In genomic region chr5:150121448-150122157, GRCh38 we compare ENCODE assay signal across 25 cellular contexts. TPM values are rescaled to one million over a fixed set of nuclear protein-coding genes. Genes with fewer than 3 reads are reported as not detected.
DNase-seq lines count a peak whose midpoint lies in the region; ATAC-seq and TF ChIP-seq lines count a peak whose summit lies in the region.
"Had no signal": no experiment of that assay in that cellular context is flagged by ENCODE, and none has a peak within 500 bp of the region (broad histone marks: within the 10 kb centered on the region; RNA-seq: fewer than 3 reads in every experiment).

No MANE protein-coding gene starts in this region.

- H3K4me1 Mint-ChIP-seq in MCF 10A (ENCODE audit: insufficient read depth, unreplicated experiment) = peaks cover 14% of the 10 kb centered on the region
- H3K4me1 Mint-ChIP-seq: T-cell had no signal

- no peaks in the 10 kb centered on the region for H3K36me3 Mint-ChIP-seq in MCF 10A (ENCODE audit: insufficient read depth, unreplicated experiment)
- H3K36me3 Mint-ChIP-seq: T-cell had no signal

- in situ Hi-C loops in mammary epithelial cell (cut with MboI; ENCODE audit: low sequenced_read_pairs in 2 of 2) = no loop called here
- in situ Hi-C loops in transverse colon (cut with MboI; ENCODE audit: low pct_ligation_motif_present in 1 of 4, low pct_unique_long_range_greater_than_20kb in 1 of 4, low sequenced_read_pairs in 3 of 4) = loop anchor here in 1 of 4 donors (25.0 kb wide), 1 partner anchor 284 kb away; no protein-coding TSS in a partner anchor

- no peak overlapping the region for H3K4me3 Mint-ChIP-seq in MCF 10A (ENCODE audit: unreplicated experiment)
- H3K4me3 Mint-ChIP-seq: activated CD4-positive, alpha-beta T cell treated with anti-CD3 and anti-CD28 coated beads, Interleukin-2, amount 10 ng/mL, durations not matched to agents 24 days and 14 days; T-cell had no signal

- H3K27ac Mint-ChIP-seq in MCF 10A (ENCODE audit: low read depth, unreplicated experiment) = peak overlapping the region; percentile 2
- H3K27ac Mint-ChIP-seq: activated CD4-positive, alpha-beta T cell treated with anti-CD3 and anti-CD28 coated beads, Interleukin-2, amount 10 ng/mL, durations not matched to agents 24 days and 14 days; T-cell had no signal

- H4K20me1 ChIP-seq in mammary epithelial cell (ENCODE audit: insufficient read depth, low read length) = no peaks in the 10 kb centered on the region

- H3K4me3 ChIP-seq in mammary epithelial cell (replicated peaks in 1 of 3; ENCODE audit: insufficient read depth in 1 of 3, low read depth in 2 of 3, low read length in 3 of 3) (no peak overlapping the region), adipocyte (ENCODE audit: low read length) (no peak overlapping the region), right lobe of liver (no peak overlapping the region), transverse colon (no peak overlapping the region)
- H3K4me3 ChIP-seq: breast epithelium, prostate gland had no signal

- H3K9ac ChIP-seq in mammary epithelial cell (ENCODE audit: insufficient read depth, low read length) (no peak overlapping the region), adipocyte (ENCODE audit: low read length) (peak overlapping the region; percentile 4)

- no peak overlapping the region for H2AFZ ChIP-seq in mammary epithelial cell (ENCODE audit: low read depth, low read length)

- ATAC-seq in right lobe of liver (peak in 1 of 4 donors; percentile 29), GM19452 (IDR thresholded peaks at IDR 0.05; ENCODE audit: unreplicated experiment) (no peak)

- DNase-seq in MCF 10A (ENCODE audit: unreplicated experiment) (no peak), mammary epithelial cell (no peak), adipocyte (ENCODE audit: low read depth) (no peak), right lobe of liver (peak in 2 of 3 donors; percentile 30 to 42), transverse colon (no peak), NOMO-1 (lab: John Stamatoyannopoulos, UW; ENCODE audit: unreplicated experiment in 2 of 2) (no peak), NCI-H82 (lab: John Stamatoyannopoulos, UW) (no peak)
- DNase-seq: activated effector memory CD4-positive, alpha-beta T cell treated with Interleukin-2 at 50 U/mL for 16 hours; C1 segment of cervical spinal cord; kidney glomerular epithelial cell; NCI-H187 treated with DMSO at 0.1 percent for 48 hours; NCI-H2227 treated with DMSO at 0.1 percent for 48 hours; NCI-H748 treated with DMSO at 0.1 percent for 48 hours; SHP77 treated with DMSO at 0.1 percent for 48 hours; stimulated activated CD4-positive, alpha-beta T cell treated with anti-CD3 and anti-CD28 coated beads, Interleukin-4, amount 100 ng/mL, for 24 hours; T-cell had no signal

- intact Hi-C loops in MCF 10A (cut with micrococcal nuclease) = loop anchor here (1.0 to 5.0 kb wide), 3 partner anchors 85 to 284 kb away; no protein-coding TSS in a partner anchor
- intact Hi-C loops in mammary epithelial cell (cut with micrococcal nuclease) = loop anchor here (2.0 kb wide), 2 partner anchors 121 to 285 kb away; partner anchors contain the start of genes HMGXB3 and TIGD6
- intact Hi-C loops in right lobe of liver (cut with DNase I) = no loop called here
- intact Hi-C loops in transverse colon (cut with DNase I; ENCODE audit: low total_unique reads) = no loop called here

- no peak for TF ChIP-seq EP300 in transverse colon (IDR thresholded peaks at IDR 0.05; ENCODE audit: low read depth)

- no peaks in the 10 kb centered on the region for H3K27me3 ChIP-seq in mammary epithelial cell (ENCODE audit: insufficient read depth, low read length)
- H3K27me3 ChIP-seq in adipocyte (replicated peaks; ENCODE audit: control insufficient read depth, insufficient read depth, low read length) = no peaks in the 10 kb centered on the region
- H3K27me3 ChIP-seq in right lobe of liver = no peaks in the 10 kb centered on the region
- no peaks in the 10 kb centered on the region for H3K27me3 ChIP-seq in transverse colon
- H3K27me3 ChIP-seq: breast epithelium had no signal

- no peaks in the 10 kb centered on the region for H3K27me3 Mint-ChIP-seq in MCF 10A (ENCODE audit: insufficient read depth, unreplicated experiment)
- H3K27me3 Mint-ChIP-seq: activated CD4-positive, alpha-beta T cell treated with anti-CD3 and anti-CD28 coated beads, Interleukin-2, amount 10 ng/mL, durations not matched to agents 24 days and 14 days; T-cell had no signal

- H3K27ac ChIP-seq in mammary epithelial cell (ENCODE audit: insufficient read depth, low read depth, low read length) (no peak overlapping the region), right lobe of liver (no peak overlapping the region), transverse colon (peak overlapping the region in 3 of 4 donors; percentile 20 to 35 (median 20))
- H3K27ac ChIP-seq: prostate gland had no signal

- BruUV-seq in MCF 10A (replicated peaks; lab: Mats Ljungman, UMichigan) (no TSS peak), mammary epithelial cell (replicated peaks; lab: Mats Ljungman, UMichigan) (no TSS peak)

- no peaks in the 10 kb centered on the region for H3K9me3 ChIP-seq in mammary epithelial cell (replicated peaks; ENCODE audit: insufficient read depth, low read length)
- no peaks in the 10 kb centered on the region for H3K9me3 ChIP-seq in adipocyte (ENCODE audit: control insufficient read depth, low read length)
- no peaks in the 10 kb centered on the region for H3K9me3 ChIP-seq in right lobe of liver
- H3K9me3 ChIP-seq in transverse colon = no peaks in the 10 kb centered on the region
- H3K9me3 ChIP-seq: breast epithelium, prostate gland had no signal

- WGBS in mammary epithelial cell (ENCODE audit: low coverage, missing lambda C conversion rate) = 93% methylated on average over 11 of the region's 14 CpGs
- WGBS in right lobe of liver (ENCODE audit: insufficient coverage, low coverage, low lambda C conversion rate, missing lambda C conversion rate) = no CpG with 5 or more reads among the region's 14 CpGs
- 87% methylated on average over 14 of the region's 14 CpGs; no CpG with 5 or more reads in 1 of the 2 donors for WGBS in transverse colon (ENCODE audit: low coverage in 1 of 2), 2 donors

- TF ChIP-seq CTCF in MCF 10A (IDR thresholded peaks at IDR 0.05; ENCODE audit: unreplicated experiment) (no peak), mammary epithelial cell (conservative IDR thresholded peaks at IDR 0.05 in 1 of 2, IDR thresholded peaks at IDR 0.05 in 1 of 2; ENCODE audit: extremely low read depth in 1 of 2, insufficient read depth in 1 of 2, low read depth in 1 of 2, low read length in 2 of 2) (no peak), right lobe of liver (IDR thresholded peaks at IDR 0.05) (no peak), transverse colon (IDR thresholded peaks at IDR 0.05) (no peak)

- H3K4me2 ChIP-seq in mammary epithelial cell (ENCODE audit: insufficient read depth, low read depth, low read length) = no peak overlapping the region

- no peaks in the 10 kb centered on the region for H3K79me2 ChIP-seq in mammary epithelial cell (ENCODE audit: insufficient read depth, low read length)

- no peak for TF ChIP-seq POLR2A in right lobe of liver (IDR thresholded peaks at IDR 0.05)
- TF ChIP-seq POLR2A in transverse colon (IDR thresholded peaks at IDR 0.05) = no peak

- dilution Hi-C loops in mammary epithelial cell (cut with HindIII; ENCODE audit: low sequenced_read_pairs) = no loop called here

- POLR2A ChIA-PET in MCF 10A (lab: Yijun Ruan, JAX) = interaction anchor here (1.0 to 2.3 kb wide), 4 partner anchors 9 to 81 kb away, joined by 3 to 6 read pairs (median 5); no protein-coding TSS in a partner anchor

- H3K4me1 ChIP-seq in mammary epithelial cell (ENCODE audit: insufficient read depth, low read length) = peaks cover 12% of the 10 kb centered on the region
- H3K4me1 ChIP-seq in adipocyte (ENCODE audit: control insufficient read depth, insufficient read depth, low read length) = peaks cover 15% of the 10 kb centered on the region
- no peaks in the 10 kb centered on the region for H3K4me1 ChIP-seq in right lobe of liver
- peaks cover 0 to 13% (median 0%) of the 10 kb centered on the region in 4 donors for H3K4me1 ChIP-seq in transverse colon
- H3K4me1 ChIP-seq: breast epithelium, prostate gland had no signal

- H3K36me3 ChIP-seq in mammary epithelial cell (ENCODE audit: insufficient read depth, low read length) = no peaks in the 10 kb centered on the region
- H3K36me3 ChIP-seq in adipocyte (ENCODE audit: control insufficient read depth, insufficient read depth, low read length, severe bottlenecking) = peaks cover 97% of the 10 kb centered on the region
- no peaks in the 10 kb centered on the region for H3K36me3 ChIP-seq in right lobe of liver
- no peaks in the 10 kb centered on the region for H3K36me3 ChIP-seq in transverse colon
- H3K36me3 ChIP-seq: breast epithelium, prostate gland had no signal

- no peaks in the 10 kb centered on the region for H3K9me3 Mint-ChIP-seq in MCF 10A (ENCODE audit: unreplicated experiment)
- H3K9me3 Mint-ChIP-seq: activated CD4-positive, alpha-beta T cell treated with anti-CD3 and anti-CD28 coated beads, Interleukin-2, amount 10 ng/mL, durations not matched to agents 24 days and 14 days; T-cell had no signal

- CTCF ChIA-PET in MCF 10A (lab: Yijun Ruan, JAX) = interaction anchor here (0.5 to 1.7 kb wide), 13 partner anchors 8 to 988 kb away, joined by 3 to 5 read pairs (median 3); no protein-coding TSS in a partner anchor
- CTCF ChIA-PET in mammary epithelial cell (lab: Charles Lee; ENCODE audit: low non-redundant PET) = interaction anchor here (0.6 kb wide), 1 partner anchor 58 kb away, joined by 27 read pairs; no protein-coding TSS in a partner anchor

RNA-seq across cellular contexts. Expression of gene PDGFRB, which starts 34.0 kb away (rescaled TPM):
- total RNA-seq in MCF 10A (2022) = 0.07 and 0.63 TPM in 2 replicates
- total RNA-seq in mammary epithelial cell = 1 to 10 TPM in 1 of 2 donors, not detected in 1; 1.5 TPM
- 0.25 TPM for polyA plus RNA-seq in mammary epithelial cell
- not detected for polyA minus RNA-seq in mammary epithelial cell
- 10 to 100 TPM in 2 of 6 experiments, 1 to 10 TPM in 4; 6.8 to 19.5 (median 9.4) TPM for total RNA-seq in right lobe of liver
- 10 to 100 TPM; 20.2 to 56.3 (median 28.3) TPM for total RNA-seq in transverse colon
- polyA plus RNA-seq: neural cell had no signal

RNA-seq across cellular contexts. Expression of gene CSF1R, which starts 35.2 kb away (rescaled TPM):
- total RNA-seq in MCF 10A (2022) (0.88 and 1.6 TPM in 2 replicates), mammary epithelial cell (1 to 10 TPM in 1 of 2 donors, not detected in 1; 1.3 TPM), right lobe of liver (10 to 100 TPM; 13.0 to 45.1 (median 16.3) TPM), transverse colon (10 to 100 TPM in 3 of 4 donors, under 1 TPM in 1; 0.60 to 38.9 (median 14.7) TPM)
- polyA plus RNA-seq in mammary epithelial cell = 1.5 TPM
- polyA minus RNA-seq in mammary epithelial cell = 5.0 TPM
- total RNA-seq: activated CD4-positive, alpha-beta T cell treated with anti-CD3 and anti-CD28 coated beads, Interleukin-2, amount 10 ng/mL, durations not matched to agents 24 days and 14 days; dermis microvascular lymphatic vessel endothelial cell; epithelial cell of proximal tubule; PC-3 had no signal
- polyA plus RNA-seq: neural cell had no signal

RNA-seq across cellular contexts. Expression of gene CDX1, which starts 45.0 kb away (rescaled TPM):
- total RNA-seq in MCF 10A (2022) = not detected in 2 replicates
- not detected for total RNA-seq in mammary epithelial cell
- not detected for polyA plus RNA-seq in mammary epithelial cell
- polyA minus RNA-seq in mammary epithelial cell = not detected
- not detected for total RNA-seq in right lobe of liver
- total RNA-seq in transverse colon = 100 to 1,000 TPM; 249 to 540 (median 360) TPM
- total RNA-seq: activated CD4-positive, alpha-beta T cell treated with anti-CD3 and anti-CD28 coated beads, Interleukin-2, amount 10 ng/mL, durations not matched to agents 24 days and 14 days; dermis microvascular lymphatic vessel endothelial cell; epithelial cell of proximal tubule; frontal cortex; PC-3 had no signal
- polyA plus RNA-seq: neural cell had no signal

Comparison
In these comparisons a context has a peak if more than half of its experiments do, and no peak if none do; other contexts are left out.
1. DNase-seq: peak in right lobe of liver (2 of 3); none in MCF 10A (single experiment), mammary epithelial cell (single experiment), adipocyte (single experiment), transverse colon (single experiment), NOMO-1 (0 of 2) and NCI-H82 (single experiment).
2. H3K27ac ChIP-seq: peak in transverse colon (3 of 4); none in mammary epithelial cell (single experiment) and right lobe of liver (0 of 3).
3. RNA of gene CDX1, which starts 45.0 kb away (total RNA-seq): 249 to 540 TPM in transverse colon; not detected in MCF 10A, not detected in mammary epithelial cell and not detected in right lobe of liver; every median in the first group is over 100 times any median in the second.
4. intact Hi-C loops: an anchor here in MCF 10A (1.0 to 5.0 kb wide) and mammary epithelial cell (2.0 kb wide); none called in right lobe of liver and transverse colon.